In the genomic region with DNA sequence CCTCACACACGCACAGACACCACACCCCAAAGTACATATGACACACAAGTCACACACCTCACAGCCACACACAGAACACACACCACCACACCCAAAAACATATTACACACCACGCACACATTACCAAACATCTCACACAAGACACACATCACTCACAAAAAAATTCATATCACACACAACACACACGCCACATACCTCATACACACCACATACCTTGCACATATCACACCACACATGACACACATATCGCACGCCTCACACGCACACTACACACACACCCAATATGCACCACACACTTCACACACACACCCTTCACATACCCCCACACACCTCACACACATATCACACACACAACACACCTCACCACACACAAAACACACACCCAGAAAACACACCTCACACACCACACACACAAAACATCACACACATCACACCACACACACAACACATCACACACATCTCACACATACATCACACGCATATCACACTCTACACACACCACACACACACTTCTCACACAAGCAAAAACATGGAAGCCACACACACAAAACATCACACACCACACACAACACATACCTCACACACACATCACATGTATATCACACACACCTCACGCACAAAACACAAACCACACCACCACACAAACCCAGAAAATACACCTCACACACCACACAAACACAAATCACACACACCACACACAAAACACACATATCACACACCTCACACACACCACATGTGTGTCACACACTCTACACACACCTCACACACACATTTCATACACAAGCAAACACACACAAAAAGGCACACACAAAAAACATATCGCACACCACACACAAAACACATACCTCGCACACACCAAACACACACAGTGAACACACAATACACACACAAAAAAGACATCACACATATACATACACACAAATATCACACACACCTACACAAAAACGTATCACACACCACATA, we compare ENCODE assay signal across 21 cellular contexts.
DNase-seq lines count a peak whose midpoint lies in the region; ATAC-seq, FAIRE-seq and TF ChIP-seq lines count a peak whose summit lies in the region.
"Had no signal": no experiment of that assay in that cellular context is flagged by ENCODE, and none has a peak within 500 bp of the region (broad histone marks: within the 10 kb centered on the region; RNA-seq: fewer than 3 reads in every experiment).

No MANE protein-coding gene starts in this region.

- H2AK5ac ChIP-seq in mesenchymal stem cell (ENCODE audit: low read length, severe bottlenecking), result no peak overlapping the region

- no peak overlapping the region for H2BK120ac ChIP-seq in mesenchymal stem cell (ENCODE audit: low read depth, low read length)

- H3K4ac ChIP-seq in mesenchymal stem cell (ENCODE audit: low read depth in 1 of 2, low read length in 2 of 2), result no peak overlapping the region

- H3K9ac ChIP-seq in mesenchymal stem cell (ENCODE audit: low read length), result no peak overlapping the region

- no peaks in the 10 kb centered on the region for H3K36me3 ChIP-seq in mesenchymal stem cell (ENCODE audit: control insufficient read depth in 1 of 2, insufficient read depth in 2 of 2, low read depth in 1 of 2, low read length in 2 of 2)
- H3K36me3 ChIP-seq: SJCRH30 had no signal

- H3K4me2 ChIP-seq in mesenchymal stem cell (ENCODE audit: low read length, poor library complexity, severe bottlenecking), result no peak overlapping the region

- WGBS in mesenchymal stem cell, result 92% methylated on average over 11 of the region's 11 CpGs

- H2BK12ac ChIP-seq in mesenchymal stem cell (ENCODE audit: low read length in 2 of 2), result no peak overlapping the region

- H3K27ac ChIP-seq in RWPE1 (peak overlapping the region; percentile 35; the same call in 1 of the 2 replicates), mesenchymal stem cell (ENCODE audit: low read length, poor library complexity, severe bottlenecking) (no peak overlapping the region)
- H3K27ac ChIP-seq: C4-2B, HL-60, SJCRH30 had no signal

- FAIRE-seq in GM18507 (lab: Jason Lieb, UNC), result peak; percentile 56
- FAIRE-seq: A204.1, G401.6 had no signal

- H3K14ac ChIP-seq in mesenchymal stem cell (ENCODE audit: low read length in 2 of 2), result peak overlapping the region in 1 of 2 experiments; percentile 44

- no peak overlapping the region for H2AFZ ChIP-seq in mesenchymal stem cell (ENCODE audit: low read depth, low read length)

- H2BK15ac ChIP-seq in mesenchymal stem cell (ENCODE audit: low read depth, poor library complexity, severe bottlenecking), result no peak overlapping the region

- no peak for TF ChIP-seq CTCF in GM10266 (IDR thresholded peaks at IDR 0.05; ENCODE audit: control insufficient read depth, insufficient read depth, low read depth, missing control alignments)
- no peak for TF ChIP-seq CTCF in RWPE1 (conservative IDR thresholded peaks at IDR 0.05; ENCODE audit: low read depth)

- ATAC-seq in Right ventricle myocardium inferior, result no peak
- ATAC-seq in HG03139 (IDR thresholded peaks at IDR 0.05; ENCODE audit: unreplicated experiment), result no peak
- ATAC-seq: T-cell had no signal

- no peak overlapping the region for H3K18ac ChIP-seq in mesenchymal stem cell (ENCODE audit: low read depth in 1 of 2, low read length in 2 of 2)

- no peak overlapping the region for H2BK5ac ChIP-seq in mesenchymal stem cell (ENCODE audit: low read depth, low read length, poor library complexity, severe bottlenecking)

- H3K79me1 ChIP-seq in mesenchymal stem cell (replicated peaks; ENCODE audit: low read length, poor library complexity, severe bottlenecking), result no peaks in the 10 kb centered on the region

- H3K9me3 ChIP-seq in mesenchymal stem cell (ENCODE audit: control insufficient read depth, low read length), result no peaks in the 10 kb centered on the region
- H3K9me3 ChIP-seq: SJCRH30 had no signal

- CTCF ChIA-PET in RWPE1 (lab: Yijun Ruan, JAX), result no interaction called here

- DNase-seq in GM10266 (ENCODE audit: extremely low spot score) (peak; percentile 13), GM18507 (ENCODE audit: extremely low spot score, insufficient read length, low read depth) (no peak), RWPE1 (ENCODE audit: low spot score) (no peak), mesenchymal stem cell (no peak), Right ventricle myocardium inferior (ENCODE audit: missing footprints) (no peak), kidney glomerular epithelial cell (lab: John Stamatoyannopoulos, UW) (no peak)
- DNase-seq: HFFc6; NCI-H1105; NCI-H146; NCI-H2029; NCI-H226; NCI-H524; NCI-H774; NK-92 treated with Interleukin-12 subunit alpha and Interleukin-12 subunit beta, amount 100 ng/mL, for 24 hours; SJCRH30; T-cell had no signal

- intact Hi-C loops in Right ventricle myocardium inferior (cut with DNase I), result no loop called here

- H3K23ac ChIP-seq in mesenchymal stem cell (ENCODE audit: low read length in 2 of 2), result no peak overlapping the region

- peaks cover 0 to 6% of the 10 kb centered on the region in 2 experiments for H3K27me3 ChIP-seq in mesenchymal stem cell (ENCODE audit: control insufficient read depth in 1 of 2, insufficient read depth in 1 of 2, low read length in 2 of 2)
- H3K27me3 ChIP-seq: SJCRH30 had no signal

- no peak overlapping the region for H4K8ac ChIP-seq in mesenchymal stem cell (ENCODE audit: low read length)

- H3K4me1 ChIP-seq in mesenchymal stem cell (ENCODE audit: control insufficient read depth, insufficient read depth, low read depth, low read length), result peaks cover 1% of the 10 kb centered on the region
- H3K4me1 ChIP-seq: SJCRH30 had no signal

- POLR2A ChIA-PET in RWPE1 (lab: Yijun Ruan, JAX; ENCODE audit: low non-redundant PET), result no interaction called here

- H3K4me3 ChIP-seq in mesenchymal stem cell (ENCODE audit: insufficient read depth in 1 of 2, low read depth in 1 of 2, low read length in 2 of 2), result no peak overlapping the region
- H3K4me3 ChIP-seq: SJCRH30 had no signal

- H4K91ac ChIP-seq in mesenchymal stem cell (ENCODE audit: low read length), result peak overlapping the region; percentile 35
